ENCODE assay signal across 8 cellular contexts in the genomic region with DNA sequence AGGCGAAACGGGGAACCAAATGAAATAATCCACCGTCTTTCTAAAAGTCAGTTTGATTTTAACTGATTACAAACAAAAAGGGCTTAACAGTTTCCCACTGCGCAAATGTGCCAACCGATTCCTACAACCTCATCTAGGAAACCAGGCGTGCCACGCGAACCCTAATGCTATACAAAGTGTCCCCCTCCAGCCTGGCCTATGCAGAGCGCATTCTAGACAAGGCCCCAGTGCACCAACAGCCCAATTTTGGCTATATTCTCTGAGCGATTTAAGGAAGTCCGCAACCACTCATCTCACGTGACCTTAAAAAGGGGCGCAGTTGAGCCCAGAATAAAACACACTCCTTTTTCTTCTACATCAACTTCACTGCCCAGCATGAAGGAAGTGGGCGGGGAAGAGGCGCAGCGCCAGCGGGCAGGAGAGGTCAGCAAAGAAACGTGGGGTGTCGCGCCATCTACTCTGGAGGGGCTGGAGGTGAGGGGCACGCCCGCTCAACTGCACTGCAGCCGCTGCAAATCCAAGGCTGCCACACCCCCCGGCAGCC. TPM values are rescaled to one million over a fixed set of nuclear protein-coding genes. Genes with fewer than 3 reads are reported as not detected.
DNase-seq lines count a peak whose midpoint lies in the region; ATAC-seq and TF ChIP-seq lines count a peak whose summit lies in the region.

No MANE protein-coding gene starts in this region.

- CTCF ChIA-PET in CD4-positive, alpha-beta T cell (lab: Charles Lee) = no interaction called here

- peak overlapping the region; percentile 98 for H3K4me3 ChIP-seq in choroid plexus epithelial cell (ENCODE audit: low read depth, low read length)

- no peaks in the 10 kb centered on the region for H3K9me3 ChIP-seq in CD4-positive, alpha-beta T cell (ENCODE audit: control insufficient read depth, low read length)

- no peaks in the 10 kb centered on the region for H3K9me3 Mint-ChIP-seq in CD4-positive, alpha-beta T cell

- ATAC-seq in CD4-positive, alpha-beta T cell (ENCODE audit: poor library complexity) = peak; percentile 35
- ATAC-seq in GM19043 (IDR thresholded peaks at IDR 0.05; ENCODE audit: low read depth, unreplicated experiment) (peak; percentile 42), HG03159 (IDR thresholded peaks at IDR 0.05; ENCODE audit: unreplicated experiment) (peak; percentile 39), left colon (peak; percentile 51)
- ATAC-seq in stimulated activated naive CD8-positive, alpha-beta T cell treated with anti-CD3 and anti-CD28 coated beads, Interleukin-15, Interleukin-2, amounts not matched to agents 100 U/mL and 50 U/mL, for 24 hours = peak; percentile 46

- peak in 3 of 10 experiments; percentile 30 to 38 (median 30) for DNase-seq in CD4-positive, alpha-beta T cell
- peak; percentile 94 for DNase-seq in SIG-M5 treated with dmso at 0.1 percent for 504 hours (lab: John Stamatoyannopoulos, UW; ENCODE audit: unreplicated experiment)
- DNase-seq in choroid plexus epithelial cell (ENCODE audit: low read depth) = peak; percentile 45
- DNase-seq in left colon = peak in 1 of 2 donors; percentile 78
- DNase-seq in stimulated activated naive CD8-positive, alpha-beta T cell treated with anti-CD3 and anti-CD28 coated beads, Interleukin-15, Interleukin-2, amounts not matched to agents 100 U/mL and 50 U/mL, for 24 hours = no peak
- DNase-seq in SHP77 (lab: John Stamatoyannopoulos, UW) = no peak

- peak; percentile 7 for TF ChIP-seq CTCF in CD4-positive, alpha-beta T cell (IDR thresholded peaks at IDR 0.05)
- no peak for TF ChIP-seq CTCF in choroid plexus epithelial cell (conservative IDR thresholded peaks at IDR 0.05; ENCODE audit: low read depth, low read length)

- H3K36me3 Mint-ChIP-seq in CD4-positive, alpha-beta T cell (ENCODE audit: low read depth) = peaks cover 35% of the 10 kb centered on the region

- POLR2A ChIA-PET in CD4-positive, alpha-beta T cell (lab: Charles Lee) = interaction anchor here (0.7 to 0.8 kb wide), 2 partner anchors 11 to 14 kb away, joined by 3 read pairs; no protein-coding TSS in a partner anchor

- H3K4me3 Mint-ChIP-seq in CD4-positive, alpha-beta T cell = peak overlapping the region; percentile 100

- H3K4me1 Mint-ChIP-seq in CD4-positive, alpha-beta T cell (ENCODE audit: low read depth) = peaks cover 69% of the 10 kb centered on the region

- H3K27me3 ChIP-seq in CD4-positive, alpha-beta T cell (ENCODE audit: control insufficient read depth, insufficient read depth, low read length) = no peaks in the 10 kb centered on the region

- H3K27me3 Mint-ChIP-seq in CD4-positive, alpha-beta T cell = no peaks in the 10 kb centered on the region

- peak overlapping the region; percentile 98 for H3K27ac ChIP-seq in CD4-positive, alpha-beta T cell (ENCODE audit: low read depth, low read length)

- H3K27ac Mint-ChIP-seq in CD4-positive, alpha-beta T cell = peak overlapping the region; percentile 96

- intact Hi-C loops in CD4-positive, alpha-beta T cell (cut with DNase I, micrococcal nuclease) = loop anchor here (1.0 to 10.0 kb wide), 6 partner anchors 180 to 1163 kb away; a partner anchor contains a TSS
- intact Hi-C loops in left colon (cut with DNase I, micrococcal nuclease) = no loop called here

RNA-seq across cellular contexts. Expression of a gene that starts 0.8 kb away (rescaled TPM):
- total RNA-seq in CD4-positive, alpha-beta T cell = 10 to 100 TPM; 33.1 to 36.7 TPM
- 10 to 100 TPM; 20.8 to 24.2 TPM for total RNA-seq in left colon

RNA-seq across cellular contexts. Expression of a gene that starts 51.7 kb away (rescaled TPM):
- not detected for total RNA-seq in CD4-positive, alpha-beta T cell
- not detected for total RNA-seq in left colon

Comparison
In these comparisons a context has a peak if more than half of its experiments do, and no peak if none do; other contexts are left out.
1. DNase-seq: peak in SIG-M5 treated with dmso at 0.1 percent for 504 hours (single experiment) and choroid plexus epithelial cell (single experiment); none in stimulated activated naive CD8-positive, alpha-beta T cell treated with anti-CD3 and anti-CD28 coated beads, Interleukin-15, Interleukin-2, amounts not matched to agents 100 U/mL and 50 U/mL, for 24 hours (single experiment) and SHP77 (0 of 2).
2. intact Hi-C loops: an anchor here in CD4-positive, alpha-beta T cell (1.0 to 10.0 kb wide); none called in left colon.
3. Peak in every context shown above with its lines, with median percentiles within 50 percentile points of each other: ATAC-seq.